In genomic region chr1:232950197-232950918, GRCh38 we compare ENCODE assay signal across 8 cellular contexts. TPM values are rescaled to one million over a fixed set of nuclear protein-coding genes. Genes with fewer than 3 reads are reported as not detected.
DNase-seq lines count a peak whose midpoint lies in the region; ATAC-seq and TF ChIP-seq lines count a peak whose summit lies in the region.

TSS of gene NTPCR (plus strand) at chr1:232950611. CDS start at chr1:232950711, 100 bp downstream.

- no peaks in the 10 kb centered on the region for H3K27me3 ChIP-seq in left ventricle myocardium inferior (ENCODE audit: low read depth)
- H3K27me3 ChIP-seq in prostate gland (replicated peaks; ENCODE audit: insufficient read depth): no peaks in the 10 kb centered on the region

- DNase-seq in GM13976 (ENCODE audit: low spot score) (peak; percentile 97), NCI-H146 (lab: John Stamatoyannopoulos, UW) (peak; percentile 94), amniotic stem cell (lab: John Stamatoyannopoulos, UW) (peak; percentile 89), left ventricle myocardium inferior (peak; percentile 92), prostate gland (ENCODE audit: low spot score) (peak; percentile 90)

- H3K27ac ChIP-seq in left ventricle myocardium inferior (replicated peaks) (peak within 1 kb of the TSS; percentile 93), prostate gland (peak within 1 kb of the TSS; percentile 76 to 79), urinary bladder (ENCODE audit: low read depth) (peak within 1 kb of the TSS; percentile 40)

- no peaks in the 10 kb centered on the region for H3K9me3 Mint-ChIP-seq in T-helper 1 cell treated with Interleukin-12 subunit alpha and Interleukin-12 subunit beta and Interleukin-4 antibody, amounts not matched to agents 30 μg/mL and 1 μg/mL, for 36 hours

- no peaks in the 10 kb centered on the region for H3K27me3 Mint-ChIP-seq in T-helper 1 cell treated with Interleukin-12 subunit alpha and Interleukin-12 subunit beta and Interleukin-4 antibody, amounts not matched to agents 30 μg/mL and 1 μg/mL, for 36 hours (ENCODE audit: low read depth)

- peak within 1 kb of the TSS; percentile 94 for H3K27ac Mint-ChIP-seq in T-helper 1 cell treated with Interleukin-12 subunit alpha and Interleukin-12 subunit beta and Interleukin-4 antibody, amounts not matched to agents 30 μg/mL and 1 μg/mL, for 36 hours

- in situ Hi-C loops in GM13976 (cut with MboI; ENCODE audit: low sequenced_read_pairs, unreplicated experiment): no loop called here

- TF ChIP-seq CTCF in GM13976 (IDR thresholded peaks at IDR 0.05; ENCODE audit: borderline replicate concordance, control extremely low read depth, extremely low read depth, insufficient read depth, missing control alignments): no peak
- TF ChIP-seq CTCF in left ventricle myocardium inferior (IDR thresholded peaks at IDR 0.05; ENCODE audit: borderline replicate concordance): peak; percentile 39
- TF ChIP-seq CTCF in prostate gland (IDR thresholded peaks at IDR 0.05): peak in 2 of 4 experiments; percentile 30 to 36

- intact Hi-C loops in left ventricle myocardium inferior (cut with micrococcal nuclease) (no loop called here), prostate gland (cut with DNase I) (loop anchor here (5.0 kb wide), 1 partner anchor 318 kb away; the partner anchor contains the start of gene SIPA1L2)

- H3K4me3 Mint-ChIP-seq in T-helper 1 cell treated with Interleukin-12 subunit alpha and Interleukin-12 subunit beta and Interleukin-4 antibody, amounts not matched to agents 30 μg/mL and 1 μg/mL, for 36 hours: peak within 1 kb of the TSS; percentile 94

- H3K4me1 ChIP-seq in left ventricle myocardium inferior (peaks cover 39% of the 10 kb centered on the region), prostate gland (replicated peaks) (no peaks in the 10 kb centered on the region), urinary bladder (ENCODE audit: insufficient read depth) (peaks cover 5% of the 10 kb centered on the region)

- H3K9me3 ChIP-seq in left ventricle myocardium inferior (replicated peaks): no peaks in the 10 kb centered on the region
- no peaks in the 10 kb centered on the region for H3K9me3 ChIP-seq in prostate gland

- H3K36me3 Mint-ChIP-seq in T-helper 1 cell treated with Interleukin-12 subunit alpha and Interleukin-12 subunit beta and Interleukin-4 antibody, amounts not matched to agents 30 μg/mL and 1 μg/mL, for 36 hours (ENCODE audit: low read depth): peaks cover 4% of the 10 kb centered on the region

- WGBS in prostate gland: under 1% methylated on average over 44 of the region's 47 CpGs
- WGBS in urinary bladder: under 1% methylated on average over 47 of the region's 47 CpGs

- H3K4me1 Mint-ChIP-seq in T-helper 1 cell treated with Interleukin-12 subunit alpha and Interleukin-12 subunit beta and Interleukin-4 antibody, amounts not matched to agents 30 μg/mL and 1 μg/mL, for 36 hours (ENCODE audit: low read depth): peaks cover 37% of the 10 kb centered on the region

- H3K36me3 ChIP-seq in left ventricle myocardium inferior: no peaks in the 10 kb centered on the region
- H3K36me3 ChIP-seq in prostate gland: no peaks in the 10 kb centered on the region
- no peaks in the 10 kb centered on the region for H3K36me3 ChIP-seq in urinary bladder (ENCODE audit: insufficient read depth)

- peak; percentile 76 for ATAC-seq in HG02852 (IDR thresholded peaks at IDR 0.05; ENCODE audit: unreplicated experiment)

- H3K4me3 ChIP-seq in left ventricle myocardium inferior: peak within 1 kb of the TSS; percentile 92
- H3K4me3 ChIP-seq in prostate gland: peak within 1 kb of the TSS; percentile 83
- H3K4me3 ChIP-seq in urinary bladder (ENCODE audit: low read depth, low read length): peak within 1 kb of the TSS; percentile 94

- TF ChIP-seq POLR2A in prostate gland (IDR thresholded peaks at IDR 0.05): peak; percentile 47

RNA-seq across cellular contexts. Expression of gene NTPCR, which starts in this region (rescaled TPM):
- total RNA-seq in left ventricle myocardium inferior (47.6 TPM), prostate gland (10 to 100 TPM; 28.3 to 29.1 TPM), urinary bladder (25.5 TPM)
- polyA plus RNA-seq in urinary bladder: 47.8 TPM

Comparison
In these comparisons a context has a peak if more than half of its experiments do, and no peak if none do; other contexts are left out.
1. Peak in every context shown above with its lines: DNase-seq, ATAC-seq, H3K4me3 ChIP-seq and H3K27ac ChIP-seq.
2. H3K27ac ChIP-seq: peak in every context shown above with its lines; median percentile 93 in left ventricle myocardium inferior; 78 in prostate gland; 40 in urinary bladder.